1 cellular context compared by ENCODE assay signal in the genomic region with DNA sequence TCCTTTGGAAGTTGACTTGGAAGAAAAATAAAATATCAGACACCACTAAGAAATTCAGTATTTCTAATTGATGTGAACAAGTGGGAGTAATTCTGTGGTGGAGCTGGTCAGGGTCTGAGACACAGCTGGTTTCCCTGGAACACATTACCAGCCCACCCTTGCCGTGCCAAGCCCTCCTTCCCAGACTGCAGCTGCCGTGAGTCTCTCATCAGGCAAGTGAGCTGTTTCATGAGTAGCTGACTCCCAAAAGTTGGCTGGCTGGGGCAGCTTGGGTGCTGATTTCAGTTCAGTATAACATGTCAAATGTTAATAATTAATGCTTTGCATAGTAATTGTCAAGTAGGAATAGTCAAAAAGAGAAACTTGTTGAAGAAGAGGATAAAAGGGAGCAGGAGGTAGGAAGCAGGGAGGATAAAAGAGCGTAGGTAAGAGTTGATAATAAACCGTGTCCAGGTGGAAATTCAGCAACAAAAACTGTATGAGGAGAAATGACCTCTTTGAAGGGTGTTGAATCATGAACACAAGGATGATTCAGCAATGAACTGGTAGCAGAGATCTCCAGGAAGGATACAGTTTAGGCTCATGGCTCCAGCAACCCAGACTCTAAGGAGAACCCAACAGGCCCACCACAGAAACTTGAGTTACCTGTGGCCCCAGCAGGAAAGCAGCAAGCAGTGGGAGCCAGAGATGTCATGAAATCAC.
A peak's percentile ranks its signal among the peaks of the same experiment; 100 is the strongest.
TF ChIP-seq lines count a peak whose summit lies in the region.

No MANE protein-coding gene starts in this region.

TF ChIP-seq in K562, 482 proteins besides CTCF, POLR2A, EP300 and RAD21 (continued from another document and continues in another):
- TF ChIP-seq KDM5B (IDR thresholded peaks at IDR 0.05; ENCODE audit: insufficient replicate concordance, low read depth, low read length): no peak
- TF ChIP-seq HEY1 (CRISPR knock-in tag; IDR thresholded peaks at IDR 0.05; ENCODE audit: borderline replicate concordance): no peak
- TF ChIP-seq JUND (IDR thresholded peaks at IDR 0.05; ENCODE audit: borderline replicate concordance, low read depth, low read length): peak; percentile 68
- TF ChIP-seq JUND (tag; IDR thresholded peaks at IDR 0.05; ENCODE audit: borderline replicate concordance, low read depth, low read length): 0 out of 3 replicates have a peak, but pooled peaks have one; percentile 28
- TF ChIP-seq, protein P1, sequence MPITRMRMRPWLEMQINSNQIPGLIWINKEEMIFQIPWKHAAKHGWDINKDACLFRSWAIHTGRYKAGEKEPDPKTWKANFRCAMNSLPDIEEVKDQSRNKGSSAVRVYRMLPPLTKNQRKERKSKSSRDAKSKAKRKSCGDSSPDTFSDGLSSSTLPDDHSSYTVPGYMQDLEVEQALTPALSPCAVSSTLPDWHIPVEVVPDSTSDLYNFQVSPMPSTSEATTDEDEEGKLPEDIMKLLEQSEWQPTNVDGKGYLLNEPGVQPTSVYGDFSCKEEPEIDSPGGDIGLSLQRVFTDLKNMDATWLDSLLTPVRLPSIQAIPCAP (CRISPR knock-in tag; IDR thresholded peaks at IDR 0.05; ENCODE audit: borderline replicate concordance): no peak
- TF ChIP-seq BRF1 (IDR thresholded peaks at IDR 0.05; ENCODE audit: borderline replicate concordance, extremely low read depth, insufficient read length): no peak
- no peak for TF ChIP-seq ZNF586 (CRISPR knock-in tag; conservative IDR thresholded peaks at IDR 0.05)
- TF ChIP-seq, protein P2, sequence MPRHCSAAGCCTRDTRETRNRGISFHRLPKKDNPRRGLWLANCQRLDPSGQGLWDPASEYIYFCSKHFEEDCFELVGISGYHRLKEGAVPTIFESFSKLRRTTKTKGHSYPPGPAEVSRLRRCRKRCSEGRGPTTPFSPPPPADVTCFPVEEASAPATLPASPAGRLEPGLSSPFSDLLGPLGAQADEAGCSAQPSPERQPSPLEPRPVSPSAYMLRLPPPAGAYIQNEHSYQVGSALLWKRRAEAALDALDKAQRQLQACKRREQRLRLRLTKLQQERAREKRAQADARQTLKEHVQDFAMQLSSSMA (CRISPR knock-in tag; IDR thresholded peaks at IDR 0.05): no peak
- TF ChIP-seq, protein P3, sequence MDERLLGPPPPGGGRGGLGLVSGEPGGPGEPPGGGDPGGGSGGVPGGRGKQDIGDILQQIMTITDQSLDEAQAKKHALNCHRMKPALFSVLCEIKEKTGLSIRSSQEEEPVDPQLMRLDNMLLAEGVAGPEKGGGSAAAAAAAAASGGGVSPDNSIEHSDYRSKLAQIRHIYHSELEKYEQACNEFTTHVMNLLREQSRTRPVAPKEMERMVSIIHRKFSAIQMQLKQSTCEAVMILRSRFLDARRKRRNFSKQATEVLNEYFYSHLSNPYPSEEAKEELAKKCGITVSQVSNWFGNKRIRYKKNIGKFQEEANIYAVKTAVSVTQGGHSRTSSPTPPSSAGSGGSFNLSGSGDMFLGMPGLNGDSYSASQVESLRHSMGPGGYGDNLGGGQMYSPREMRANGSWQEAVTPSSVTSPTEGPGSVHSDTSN (CRISPR knock-in tag; IDR thresholded peaks at IDR 0.05; ENCODE audit: low read depth): no peak
- TF ChIP-seq, protein P3 (tag; conservative IDR thresholded peaks at IDR 0.05; ENCODE audit: low read depth): 0 out of 2 replicates have a peak, but pooled peaks have one; percentile 24
- TF ChIP-seq CC2D1A (IDR thresholded peaks at IDR 0.05): no peak
- TF ChIP-seq CBFB (CRISPR knock-in tag; IDR thresholded peaks at IDR 0.05): no peak
- peak; percentile 55; the same call in 1 of the 2 replicates for TF ChIP-seq FOSL1 (tag; conservative IDR thresholded peaks at IDR 0.05)
- TF ChIP-seq, protein P4, sequence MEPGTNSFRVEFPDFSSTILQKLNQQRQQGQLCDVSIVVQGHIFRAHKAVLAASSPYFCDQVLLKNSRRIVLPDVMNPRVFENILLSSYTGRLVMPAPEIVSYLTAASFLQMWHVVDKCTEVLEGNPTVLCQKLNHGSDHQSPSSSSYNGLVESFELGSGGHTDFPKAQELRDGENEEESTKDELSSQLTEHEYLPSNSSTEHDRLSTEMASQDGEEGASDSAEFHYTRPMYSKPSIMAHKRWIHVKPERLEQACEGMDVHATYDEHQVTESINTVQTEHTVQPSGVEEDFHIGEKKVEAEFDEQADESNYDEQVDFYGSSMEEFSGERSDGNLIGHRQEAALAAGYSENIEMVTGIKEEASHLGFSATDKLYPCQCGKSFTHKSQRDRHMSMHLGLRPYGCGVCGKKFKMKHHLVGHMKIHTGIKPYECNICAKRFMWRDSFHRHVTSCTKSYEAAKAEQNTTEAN (CRISPR knock-in tag; IDR thresholded peaks at IDR 0.05): no peak
- no peak for TF ChIP-seq TBL1XR1 (IDR thresholded peaks at IDR 0.05; ENCODE audit: low read length in 2 of 2)
- TF ChIP-seq ELF2 (CRISPR knock-in tag; IDR thresholded peaks at IDR 0.05): no peak
- peak; percentile 17 for TF ChIP-seq NUFIP1 (IDR thresholded peaks at IDR 0.05; ENCODE audit: partially characterized antibody)
- no peak for TF ChIP-seq HMG20B (CRISPR knock-in tag; IDR thresholded peaks at IDR 0.05)
- no peak for TF ChIP-seq MCM7 (IDR thresholded peaks at IDR 0.05)
- no peak for TF ChIP-seq ZNF436 (CRISPR knock-in tag; IDR thresholded peaks at IDR 0.05)
- TF ChIP-seq SUPT5H (IDR thresholded peaks at IDR 0.05): no peak
- TF ChIP-seq SMARCA4 (IDR thresholded peaks at IDR 0.05): peak; percentile 68
- TF ChIP-seq ELF1 (tag; IDR thresholded peaks at IDR 0.05): no peak
- no peak for TF ChIP-seq BRD9 (IDR thresholded peaks at IDR 0.05; ENCODE audit: low read depth, partially characterized antibody)
- no peak for TF ChIP-seq FOXK1 (CRISPR knock-in tag; IDR thresholded peaks at IDR 0.05; ENCODE audit: borderline replicate concordance)
- TF ChIP-seq, protein P5, sequence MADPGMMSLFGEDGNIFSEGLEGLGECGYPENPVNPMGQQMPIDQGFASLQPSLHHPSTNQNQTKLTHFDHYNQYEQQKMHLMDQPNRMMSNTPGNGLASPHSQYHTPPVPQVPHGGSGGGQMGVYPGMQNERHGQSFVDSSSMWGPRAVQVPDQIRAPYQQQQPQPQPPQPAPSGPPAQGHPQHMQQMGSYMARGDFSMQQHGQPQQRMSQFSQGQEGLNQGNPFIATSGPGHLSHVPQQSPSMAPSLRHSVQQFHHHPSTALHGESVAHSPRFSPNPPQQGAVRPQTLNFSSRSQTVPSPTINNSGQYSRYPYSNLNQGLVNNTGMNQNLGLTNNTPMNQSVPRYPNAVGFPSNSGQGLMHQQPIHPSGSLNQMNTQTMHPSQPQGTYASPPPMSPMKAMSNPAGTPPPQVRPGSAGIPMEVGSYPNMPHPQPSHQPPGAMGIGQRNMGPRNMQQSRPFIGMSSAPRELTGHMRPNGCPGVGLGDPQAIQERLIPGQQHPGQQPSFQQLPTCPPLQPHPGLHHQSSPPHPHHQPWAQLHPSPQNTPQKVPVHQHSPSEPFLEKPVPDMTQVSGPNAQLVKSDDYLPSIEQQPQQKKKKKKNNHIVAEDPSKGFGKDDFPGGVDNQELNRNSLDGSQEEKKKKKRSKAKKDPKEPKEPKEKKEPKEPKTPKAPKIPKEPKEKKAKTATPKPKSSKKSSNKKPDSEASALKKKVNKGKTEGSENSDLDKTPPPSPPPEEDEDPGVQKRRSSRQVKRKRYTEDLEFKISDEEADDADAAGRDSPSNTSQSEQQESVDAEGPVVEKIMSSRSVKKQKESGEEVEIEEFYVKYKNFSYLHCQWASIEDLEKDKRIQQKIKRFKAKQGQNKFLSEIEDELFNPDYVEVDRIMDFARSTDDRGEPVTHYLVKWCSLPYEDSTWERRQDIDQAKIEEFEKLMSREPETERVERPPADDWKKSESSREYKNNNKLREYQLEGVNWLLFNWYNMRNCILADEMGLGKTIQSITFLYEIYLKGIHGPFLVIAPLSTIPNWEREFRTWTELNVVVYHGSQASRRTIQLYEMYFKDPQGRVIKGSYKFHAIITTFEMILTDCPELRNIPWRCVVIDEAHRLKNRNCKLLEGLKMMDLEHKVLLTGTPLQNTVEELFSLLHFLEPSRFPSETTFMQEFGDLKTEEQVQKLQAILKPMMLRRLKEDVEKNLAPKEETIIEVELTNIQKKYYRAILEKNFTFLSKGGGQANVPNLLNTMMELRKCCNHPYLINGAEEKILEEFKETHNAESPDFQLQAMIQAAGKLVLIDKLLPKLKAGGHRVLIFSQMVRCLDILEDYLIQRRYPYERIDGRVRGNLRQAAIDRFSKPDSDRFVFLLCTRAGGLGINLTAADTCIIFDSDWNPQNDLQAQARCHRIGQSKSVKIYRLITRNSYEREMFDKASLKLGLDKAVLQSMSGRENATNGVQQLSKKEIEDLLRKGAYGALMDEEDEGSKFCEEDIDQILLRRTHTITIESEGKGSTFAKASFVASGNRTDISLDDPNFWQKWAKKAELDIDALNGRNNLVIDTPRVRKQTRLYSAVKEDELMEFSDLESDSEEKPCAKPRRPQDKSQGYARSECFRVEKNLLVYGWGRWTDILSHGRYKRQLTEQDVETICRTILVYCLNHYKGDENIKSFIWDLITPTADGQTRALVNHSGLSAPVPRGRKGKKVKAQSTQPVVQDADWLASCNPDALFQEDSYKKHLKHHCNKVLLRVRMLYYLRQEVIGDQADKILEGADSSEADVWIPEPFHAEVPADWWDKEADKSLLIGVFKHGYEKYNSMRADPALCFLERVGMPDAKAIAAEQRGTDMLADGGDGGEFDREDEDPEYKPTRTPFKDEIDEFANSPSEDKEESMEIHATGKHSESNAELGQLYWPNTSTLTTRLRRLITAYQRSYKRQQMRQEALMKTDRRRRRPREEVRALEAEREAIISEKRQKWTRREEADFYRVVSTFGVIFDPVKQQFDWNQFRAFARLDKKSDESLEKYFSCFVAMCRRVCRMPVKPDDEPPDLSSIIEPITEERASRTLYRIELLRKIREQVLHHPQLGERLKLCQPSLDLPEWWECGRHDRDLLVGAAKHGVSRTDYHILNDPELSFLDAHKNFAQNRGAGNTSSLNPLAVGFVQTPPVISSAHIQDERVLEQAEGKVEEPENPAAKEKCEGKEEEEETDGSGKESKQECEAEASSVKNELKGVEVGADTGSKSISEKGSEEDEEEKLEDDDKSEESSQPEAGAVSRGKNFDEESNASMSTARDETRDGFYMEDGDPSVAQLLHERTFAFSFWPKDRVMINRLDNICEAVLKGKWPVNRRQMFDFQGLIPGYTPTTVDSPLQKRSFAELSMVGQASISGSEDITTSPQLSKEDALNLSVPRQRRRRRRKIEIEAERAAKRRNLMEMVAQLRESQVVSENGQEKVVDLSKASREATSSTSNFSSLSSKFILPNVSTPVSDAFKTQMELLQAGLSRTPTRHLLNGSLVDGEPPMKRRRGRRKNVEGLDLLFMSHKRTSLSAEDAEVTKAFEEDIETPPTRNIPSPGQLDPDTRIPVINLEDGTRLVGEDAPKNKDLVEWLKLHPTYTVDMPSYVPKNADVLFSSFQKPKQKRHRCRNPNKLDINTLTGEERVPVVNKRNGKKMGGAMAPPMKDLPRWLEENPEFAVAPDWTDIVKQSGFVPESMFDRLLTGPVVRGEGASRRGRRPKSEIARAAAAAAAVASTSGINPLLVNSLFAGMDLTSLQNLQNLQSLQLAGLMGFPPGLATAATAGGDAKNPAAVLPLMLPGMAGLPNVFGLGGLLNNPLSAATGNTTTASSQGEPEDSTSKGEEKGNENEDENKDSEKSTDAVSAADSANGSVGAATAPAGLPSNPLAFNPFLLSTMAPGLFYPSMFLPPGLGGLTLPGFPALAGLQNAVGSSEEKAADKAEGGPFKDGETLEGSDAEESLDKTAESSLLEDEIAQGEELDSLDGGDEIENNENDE (IDR thresholded peaks at IDR 0.05; ENCODE audit: low read depth, low read length): no peak
- TF ChIP-seq CBX3 (IDR thresholded peaks at IDR 0.05; ENCODE audit: borderline replicate concordance in 1 of 2, low read length in 2 of 2): no peak
- TF ChIP-seq NBN (IDR thresholded peaks at IDR 0.05; ENCODE audit: low read depth): no peak
- TF ChIP-seq HNRNPL (IDR thresholded peaks at IDR 0.05; ENCODE audit: low read depth, low read length): no peak
- TF ChIP-seq FOXK2 (conservative IDR thresholded peaks at IDR 0.05 in 1 of 2, IDR thresholded peaks at IDR 0.05 in 1 of 2; ENCODE audit: low read depth in 2 of 2): peak; percentile 30 to 31; a peak in 1 of 4 replicates
- 0 out of 4 replicates have a peak, but pooled peaks of 1 of the 2 experiments have one; percentile 17 for TF ChIP-seq RCOR1 (IDR thresholded peaks at IDR 0.05; ENCODE audit: borderline replicate concordance in 1 of 2, low read depth in 2 of 2, low read length in 2 of 2)
- TF ChIP-seq NFE2L1 (tag; IDR thresholded peaks at IDR 0.05; ENCODE audit: borderline replicate concordance, low read depth): no peak
- peak; percentile 62; the same call in 1 of the 2 replicates for TF ChIP-seq MAFF (IDR thresholded peaks at IDR 0.05; ENCODE audit: low read length)
- TF ChIP-seq KLF6 (CRISPR knock-in tag; IDR thresholded peaks at IDR 0.05; ENCODE audit: borderline replicate concordance): no peak
- TF ChIP-seq, protein P6, sequence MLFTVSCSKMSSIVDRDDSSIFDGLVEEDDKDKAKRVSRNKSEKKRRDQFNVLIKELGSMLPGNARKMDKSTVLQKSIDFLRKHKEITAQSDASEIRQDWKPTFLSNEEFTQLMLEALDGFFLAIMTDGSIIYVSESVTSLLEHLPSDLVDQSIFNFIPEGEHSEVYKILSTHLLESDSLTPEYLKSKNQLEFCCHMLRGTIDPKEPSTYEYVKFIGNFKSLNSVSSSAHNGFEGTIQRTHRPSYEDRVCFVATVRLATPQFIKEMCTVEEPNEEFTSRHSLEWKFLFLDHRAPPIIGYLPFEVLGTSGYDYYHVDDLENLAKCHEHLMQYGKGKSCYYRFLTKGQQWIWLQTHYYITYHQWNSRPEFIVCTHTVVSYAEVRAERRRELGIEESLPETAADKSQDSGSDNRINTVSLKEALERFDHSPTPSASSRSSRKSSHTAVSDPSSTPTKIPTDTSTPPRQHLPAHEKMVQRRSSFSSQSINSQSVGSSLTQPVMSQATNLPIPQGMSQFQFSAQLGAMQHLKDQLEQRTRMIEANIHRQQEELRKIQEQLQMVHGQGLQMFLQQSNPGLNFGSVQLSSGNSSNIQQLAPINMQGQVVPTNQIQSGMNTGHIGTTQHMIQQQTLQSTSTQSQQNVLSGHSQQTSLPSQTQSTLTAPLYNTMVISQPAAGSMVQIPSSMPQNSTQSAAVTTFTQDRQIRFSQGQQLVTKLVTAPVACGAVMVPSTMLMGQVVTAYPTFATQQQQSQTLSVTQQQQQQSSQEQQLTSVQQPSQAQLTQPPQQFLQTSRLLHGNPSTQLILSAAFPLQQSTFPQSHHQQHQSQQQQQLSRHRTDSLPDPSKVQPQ (CRISPR knock-in tag; IDR thresholded peaks at IDR 0.05; ENCODE audit: borderline replicate concordance): no peak
- 0 out of 2 replicates have a peak, but pooled peaks have one; percentile 39 for TF ChIP-seq GATAD2A (IDR thresholded peaks at IDR 0.05)
- no peak for TF ChIP-seq MCM5 (IDR thresholded peaks at IDR 0.05; ENCODE audit: low read depth)
- TF ChIP-seq DIDO1 (tag; IDR thresholded peaks at IDR 0.05; ENCODE audit: low read depth): no peak
- 0 out of 2 replicates have a peak, but pooled peaks have one; percentile 29 for TF ChIP-seq ZNF175 (CRISPR knock-in tag; IDR thresholded peaks at IDR 0.05; ENCODE audit: low read depth)
- TF ChIP-seq ARID1B (IDR thresholded peaks at IDR 0.05): peak; percentile 52
- peak; percentile 70 for TF ChIP-seq MAFG (tag; conservative IDR thresholded peaks at IDR 0.05)
- TF ChIP-seq MYC (IDR thresholded peaks at IDR 0.05; ENCODE audit: low read depth, low read length): no peak
- TF ChIP-seq MYC (CRISPR knock-in tag; IDR thresholded peaks at IDR 0.05; ENCODE audit: borderline replicate concordance, low read depth): no peak
- no peak for TF ChIP-seq MED1 (CRISPR knock-in tag; IDR thresholded peaks at IDR 0.05; ENCODE audit: borderline replicate concordance)
